ENCODE assay signal across 8 cellular contexts in the genomic region with DNA sequence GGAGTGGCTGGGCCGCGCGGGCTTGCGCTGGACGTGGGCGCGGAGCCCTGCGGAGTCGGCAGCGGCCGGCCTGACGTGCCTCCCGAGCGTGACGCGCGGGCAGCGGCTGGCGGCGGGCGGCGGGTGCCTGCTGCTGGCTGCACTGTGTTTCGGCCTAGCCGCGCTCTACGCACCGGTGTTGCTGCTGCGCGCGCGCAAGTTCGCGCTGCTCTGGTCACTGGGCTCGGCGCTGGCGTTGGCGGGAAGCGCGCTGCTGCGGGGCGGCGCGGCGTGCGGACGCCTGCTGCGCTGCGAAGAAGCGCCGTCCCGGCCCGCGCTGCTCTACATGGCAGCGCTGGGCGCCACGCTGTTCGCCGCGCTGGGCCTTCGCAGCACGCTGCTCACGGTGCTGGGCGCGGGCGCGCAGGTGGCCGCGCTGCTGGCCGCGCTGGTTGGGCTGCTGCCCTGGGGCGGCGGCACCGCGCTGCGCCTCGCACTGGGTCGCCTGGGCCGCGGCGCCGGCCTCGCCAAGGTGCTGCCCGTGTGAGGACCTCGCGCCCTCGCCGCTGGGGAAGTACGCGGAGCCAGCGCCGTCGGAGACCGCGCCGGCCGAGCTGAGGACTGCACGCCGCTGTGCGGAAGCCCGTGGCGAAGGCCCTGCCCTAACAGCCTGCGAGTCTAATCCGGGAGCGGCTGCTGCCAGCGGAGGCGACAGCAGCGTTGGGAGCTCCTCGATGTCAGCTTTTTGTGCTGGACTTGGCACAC.
DNase-seq lines count a peak whose midpoint lies in the region; ATAC-seq and TF ChIP-seq lines count a peak whose summit lies in the region.

No MANE protein-coding gene starts in this region.

- H3K79me2 ChIP-seq in KMS-11 (ENCODE audit: insufficient read depth, low read depth), result peaks cover 17% of the 10 kb centered on the region; the same call in 1 of the 2 replicates

- H3K27ac ChIP-seq in KMS-11, result peak overlapping the region; percentile 97
- H3K27ac ChIP-seq in neutrophil, result peak overlapping the region; percentile 97

- no peaks in the 10 kb centered on the region for H3K36me3 ChIP-seq in KMS-11 (ENCODE audit: insufficient read depth)
- peaks cover 17% of the 10 kb centered on the region for H3K36me3 ChIP-seq in neutrophil

- H2AFZ ChIP-seq in KMS-11 (ENCODE audit: low read depth), result no peak overlapping the region

- peak overlapping the region; percentile 87 for H3K9ac ChIP-seq in KMS-11

- H4K20me1 ChIP-seq in KMS-11 (ENCODE audit: insufficient read depth), result no peaks in the 10 kb centered on the region

- peak; percentile 46 for ATAC-seq in GM21825 (IDR thresholded peaks at IDR 0.05; ENCODE audit: unreplicated experiment)

- H3K4me3 ChIP-seq in KMS-11 (IDR thresholded peaks at IDR 0.05; ENCODE audit: insufficient read depth, low read depth, low read length) (no peak overlapping the region), neutrophil (ENCODE audit: low read depth in 1 of 2, low read length in 1 of 2) (peak overlapping the region; percentile 61 to 84)

- peak; percentile 90 for DNase-seq in ELF-1 (ENCODE audit: low read depth, low spot score)
- DNase-seq in SHP77 (lab: John Stamatoyannopoulos, UW), result peak; percentile 41 to 77
- peak; percentile 72 for DNase-seq in activated gamma-delta T cell treated with Interleukin-2 at 50 U/mL for 16 hours
- peak; percentile 51 for DNase-seq in foreskin melanocyte
- DNase-seq in superior temporal gyrus (ENCODE audit: extremely low spot score), result peak; percentile 52

- H3K4me2 ChIP-seq in KMS-11, result peak overlapping the region; percentile 86

- peaks cover 50% of the 10 kb centered on the region for H3K4me1 ChIP-seq in KMS-11 (ENCODE audit: low read depth, poor library complexity, severe bottlenecking)
- H3K4me1 ChIP-seq in neutrophil (ENCODE audit: control insufficient read depth in 1 of 2, insufficient read depth in 1 of 2, low read depth in 1 of 2, low read length in 1 of 2), result peaks cover 28 to 30% of the 10 kb centered on the region in 2 experiments

- no peaks in the 10 kb centered on the region for H3K9me3 ChIP-seq in neutrophil

- TF ChIP-seq CTCF in KMS-11 (conservative IDR thresholded peaks at IDR 0.05; ENCODE audit: low read depth, low read length) (no peak), neutrophil (IDR thresholded peaks at IDR 0.05) (peak; percentile 82)

- no peaks in the 10 kb centered on the region for H3K27me3 ChIP-seq in KMS-11 (ENCODE audit: insufficient read depth, low read depth)
- no peaks in the 10 kb centered on the region for H3K27me3 ChIP-seq in neutrophil
